8 cellular contexts compared by ENCODE assay signal in genomic region chr16:81315271-81316175, GRCh38. TPM values are rescaled to one million over a fixed set of nuclear protein-coding genes. Genes with fewer than 3 reads are reported as not detected.
DNase-seq lines count a peak whose midpoint lies in the region; ATAC-seq and TF ChIP-seq lines count a peak whose summit lies in the region.

No MANE protein-coding gene starts in this region.

- peak; percentile 68 for DNase-seq in ACHN
- DNase-seq in SK-N-DZ (ENCODE audit: low spot score): peak; percentile 30
- DNase-seq in adipocyte (ENCODE audit: low read depth): peak; percentile 91
- DNase-seq in heart left ventricle: peak; percentile 51 to 77 (median 65)
- DNase-seq in uterus: peak; percentile 43 to 54

- H3K27ac ChIP-seq in heart left ventricle (peak overlapping the region; percentile 64 to 96 (median 88)), parathyroid adenoma (peak overlapping the region; percentile 73), uterus (peak overlapping the region; percentile 88 to 90)

- H3K4me1 ChIP-seq in adipocyte (ENCODE audit: control insufficient read depth, insufficient read depth, low read length) (peaks cover 29% of the 10 kb centered on the region), heart left ventricle (peaks cover 0 to 45% (median 22%) of the 10 kb centered on the region in 12 donors), parathyroid adenoma (peaks cover 4% of the 10 kb centered on the region), uterus (peaks cover 7 to 10% of the 10 kb centered on the region in 2 donors)

- H3K79me2 ChIP-seq in parathyroid adenoma: peaks cover 35% of the 10 kb centered on the region

- TF ChIP-seq CTCF in heart left ventricle (IDR thresholded peaks at IDR 0.05) (peak in 4 of 12 donors; percentile 6 to 15 (median 10)), parathyroid adenoma (IDR thresholded peaks at IDR 0.05) (no peak), uterus (IDR thresholded peaks at IDR 0.05) (peak in 3 of 4 experiments; percentile 8 to 32 (median 20))

- in situ Hi-C loops in ACHN (cut with HindIII; ENCODE audit: low pct_ligation_motif_present, low pct_unique_long_range_greater_than_20kb, low sequenced_read_pairs): no loop called here

- no peaks in the 10 kb centered on the region for H3K9me3 ChIP-seq in adipocyte (ENCODE audit: control insufficient read depth, low read length)
- no peaks in the 10 kb centered on the region for H3K9me3 ChIP-seq in heart left ventricle
- H3K9me3 ChIP-seq in parathyroid adenoma (ENCODE audit: control insufficient read depth, low read length): no peaks in the 10 kb centered on the region
- H3K9me3 ChIP-seq in uterus: no peaks in the 10 kb centered on the region

- intact Hi-C loops in heart left ventricle (cut with DNase I) (loop anchor here in 6 of 10 donors (2.0 to 10.0 kb wide), 5 partner anchors 49 to 281 kb away; partner anchors contain the start of genes ATMIN (in 1 of the 6) and GCSH (in 1 of the 6)), uterus (cut with DNase I; ENCODE audit: low total_unique reads) (no loop called here)

- peak overlapping the region; percentile 69 for H3K4me2 ChIP-seq in parathyroid adenoma (ENCODE audit: low read length)

- H3K36me3 ChIP-seq in adipocyte (ENCODE audit: control insufficient read depth, insufficient read depth, low read length, severe bottlenecking) (no peaks in the 10 kb centered on the region), heart left ventricle (no peaks in the 10 kb centered on the region), parathyroid adenoma (ENCODE audit: control insufficient read depth, insufficient read depth, low read length) (no peaks in the 10 kb centered on the region), uterus (no peaks in the 10 kb centered on the region)

- ATAC-seq in GM18861 (IDR thresholded peaks at IDR 0.05; ENCODE audit: unreplicated experiment) (peak; percentile 13), HG03108 (IDR thresholded peaks at IDR 0.05; ENCODE audit: unreplicated experiment) (peak; percentile 21), heart left ventricle (peak in 3 of 4 donors; percentile 54 to 70 (median 59))

- 1 to 2% (median 1%) methylated on average over 18 to 88 of the region's 88 CpGs for WGBS in heart left ventricle, 4 donors

- H3K27me3 ChIP-seq in adipocyte (replicated peaks; ENCODE audit: control insufficient read depth, insufficient read depth, low read length) (no peaks in the 10 kb centered on the region), heart left ventricle (no peaks in the 10 kb centered on the region), parathyroid adenoma (ENCODE audit: control insufficient read depth, insufficient read depth, low read length) (no peaks in the 10 kb centered on the region), uterus (no peaks in the 10 kb centered on the region)

- H3K9ac ChIP-seq in adipocyte (ENCODE audit: low read length) (peak overlapping the region; percentile 93), parathyroid adenoma (no peak overlapping the region)

- peak overlapping the region; percentile 100 for H3K4me3 ChIP-seq in adipocyte (ENCODE audit: low read length)
- H3K4me3 ChIP-seq in heart left ventricle: peak overlapping the region; percentile 56 to 94 (median 89)
- peak overlapping the region; percentile 90 for H3K4me3 ChIP-seq in parathyroid adenoma (ENCODE audit: low read depth, low read length)
- H3K4me3 ChIP-seq in uterus: peak overlapping the region; percentile 72 to 99

- TF ChIP-seq POLR2A in heart left ventricle (IDR thresholded peaks at IDR 0.05) (no peak), uterus (IDR thresholded peaks at IDR 0.05) (no peak)

- peak overlapping the region; percentile 98 for H2AFZ ChIP-seq in parathyroid adenoma

RNA-seq across cellular contexts. Expression of gene GAN, which starts 0.8 kb away (rescaled TPM):
- 6.0 and 8.1 TPM in 2 replicates for polyA plus RNA-seq in SK-N-DZ (2014; cell fraction: cytosol; rRNA removed)
- polyA plus RNA-seq in SK-N-DZ (2014; cell fraction: nucleus; rRNA removed): 5.2 and 5.9 TPM in 2 replicates
- total RNA-seq in heart left ventricle: 10 to 100 TPM in 7 of 9 donors, 1 to 10 TPM in 2; 8.7 to 17.7 (median 13.1) TPM
- polyA plus RNA-seq in heart left ventricle: 1 to 10 TPM; 1.6 to 2.2 TPM
- 10 to 100 TPM in 3 of 4 donors, 1 to 10 TPM in 1; 7.9 to 18.5 (median 15.2) TPM for total RNA-seq in uterus

Comparison
In these comparisons a context has a peak if more than half of its experiments do, and no peak if none do; other contexts are left out.
1. Peak in every context shown above with its lines: DNase-seq, ATAC-seq, H3K4me3 ChIP-seq and H3K27ac ChIP-seq.
2. DNase-seq: peak in every context shown above with its lines; median percentile 91 in adipocyte; 68 in ACHN; 65 in heart left ventricle; 48 in uterus; 30 in SK-N-DZ.